ENCODE assay signal across 1 cellular context in genomic region chr21:13921455-13921854, GRCh38.
TF ChIP-seq lines count a peak whose summit lies in the region.

No MANE protein-coding gene starts in this region.

TF ChIP-seq in K562, 482 proteins besides CTCF, POLR2A, EP300 and RAD21 (continued from another document):
- TF ChIP-seq ZBTB5 (IDR thresholded peaks at IDR 0.05) = peak; percentile 85; the same call in 1 of the 2 replicates
- TF ChIP-seq CC2D1A (IDR thresholded peaks at IDR 0.05) = peak; percentile 92; the same call in 1 of the 2 replicates
- TF ChIP-seq CTBP1 (IDR thresholded peaks at IDR 0.05; ENCODE audit: borderline replicate concordance) = peak; percentile 28; the same call in 1 of the 2 replicates
